In the genomic region with DNA sequence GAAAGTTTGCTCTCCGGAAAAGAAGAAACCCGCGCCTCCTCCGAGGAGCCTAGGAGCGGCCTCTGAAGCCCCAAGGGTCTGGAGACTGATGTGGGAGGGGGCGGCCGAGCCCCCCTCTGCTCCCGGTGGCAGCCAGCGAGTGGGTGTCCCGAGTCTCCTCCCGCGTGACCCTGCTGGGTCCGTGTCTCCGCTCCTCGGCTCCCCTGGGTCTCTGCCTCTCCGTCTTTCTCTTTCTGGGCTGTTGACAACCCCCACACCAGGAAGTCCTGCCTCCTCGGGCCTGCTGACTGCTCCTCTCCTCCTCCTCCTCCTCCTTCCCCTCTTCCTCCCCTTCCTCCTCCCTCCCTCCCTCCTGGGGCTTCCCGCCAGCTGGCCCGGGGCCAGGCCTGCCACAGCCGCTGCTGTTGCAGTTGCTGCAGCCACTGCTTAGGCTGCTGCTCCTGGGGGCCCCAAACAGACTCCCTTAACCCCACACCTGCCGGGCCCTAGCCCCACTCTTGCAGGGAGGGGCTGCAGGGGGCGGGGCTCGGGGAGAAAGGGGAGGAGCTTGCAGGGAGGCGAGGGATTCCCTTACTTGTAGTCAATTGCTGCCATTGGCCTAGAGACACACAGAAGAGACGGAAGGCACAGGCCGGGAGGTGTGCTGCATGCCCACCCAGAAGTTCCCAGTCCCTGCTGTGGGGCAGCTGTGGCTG, we compare ENCODE assay signal across 8 cellular contexts. TPM values are rescaled to one million over a fixed set of nuclear protein-coding genes. Genes with fewer than 3 reads are reported as not detected.
DNase-seq lines count a peak whose midpoint lies in the region; ATAC-seq and TF ChIP-seq lines count a peak whose summit lies in the region.

TSC22D4 (minus strand) TSS at position 249 of the 695 bp plus-strand sequence. CDS start 1,176 bp downstream, outside the sequence.

- intact Hi-C loops in natural killer cell (cut with micrococcal nuclease) = loop anchor here (5.0 to 10.0 kb wide), 3 partner anchors 68 to 376 kb away; partner anchors contain the start of genes GIGYF1 and SLC12A9

- H3K9ac ChIP-seq in GM23248 = peak within 1 kb of the TSS; percentile 90
- H3K9ac ChIP-seq in Loucy (ENCODE audit: low read depth, low read length, poor library complexity, severe bottlenecking) = peak within 1 kb of the TSS; percentile 99

- peak; percentile 81 to 89 (median 82) for ATAC-seq in natural killer cell
- peak; percentile 74 for ATAC-seq in stimulated activated naive B cell treated with anti-CD40 and anti-IgM and Interleukin-4, amounts not matched to agents 10 μg/mL and 1 μg/mL and 100 μg/mL, for 72 hours (replicated peaks)

- 0 out of 2 replicates have a peak, but pooled peaks cover 3% of the 10 kb centered on the region for H3F3A ChIP-seq in GM23248 (ENCODE audit: insufficient read depth)
- peaks cover 3% of the 10 kb centered on the region; the same call in 1 of the 2 replicates for H3F3A ChIP-seq in Loucy (ENCODE audit: low read depth)

- H3K4me3 Mint-ChIP-seq in natural killer cell = peak within 1 kb of the TSS; percentile 96
- peak within 1 kb of the TSS; percentile 83 to 85 for H3K4me3 Mint-ChIP-seq in stimulated activated naive B cell treated with anti-CD40 and anti-IgM and Interleukin-4, amounts not matched to agents 10 μg/mL and 1 μg/mL and 100 μg/mL, for 72 hours

- H2AFZ ChIP-seq in GM23248 (peak within 1 kb of the TSS; percentile 71), Loucy (ENCODE audit: low read length) (peak within 1 kb of the TSS; percentile 63; the same call in 1 of the 2 replicates)

- H3K9me2 ChIP-seq in GM23248 (ENCODE audit: insufficient read depth) (no peaks in the 10 kb centered on the region), Loucy (replicated peaks; ENCODE audit: low read depth, low read length) (no peaks in the 10 kb centered on the region)

- H4K20me1 ChIP-seq in GM23248 (ENCODE audit: insufficient read depth) = no peaks in the 10 kb centered on the region
- peaks cover 44% of the 10 kb centered on the region for H4K20me1 ChIP-seq in Loucy (ENCODE audit: insufficient read depth, low read length, poor library complexity, severe bottlenecking)

- TF ChIP-seq CTCF in Loucy (conservative IDR thresholded peaks at IDR 0.05; ENCODE audit: low read length) (no peak), natural killer cell (IDR thresholded peaks at IDR 0.05) (no peak)

- DNase-seq in DMS79 (lab: John Stamatoyannopoulos, UW) = peak; percentile 82
- DNase-seq in GM23248 = peak; percentile 92
- DNase-seq in SHP77 (lab: John Stamatoyannopoulos, UW) = peak; percentile 79 to 83
- peak; percentile 81 for DNase-seq in activated T-helper 9 cell treated with anti-CD3 and anti-CD28 coated beads, Interleukin-2, amount 50 U/mL, for 16 hours (ENCODE audit: low read depth)
- peak; percentile 89 for DNase-seq in fibroblast of peridontal ligament (ENCODE audit: extremely low read depth)
- peak; percentile 73 for DNase-seq in natural killer cell
- DNase-seq in stimulated activated naive B cell treated with anti-CD40 and anti-IgM and Interleukin-4, amounts not matched to agents 10 μg/mL and 1 μg/mL and 100 μg/mL, for 72 hours = peak; percentile 88

- H3K4me1 ChIP-seq in GM23248 (ENCODE audit: insufficient read depth) = peaks cover 11% of the 10 kb centered on the region; the same call in 1 of the 2 replicates
- peaks cover 32% of the 10 kb centered on the region for H3K4me1 ChIP-seq in Loucy (ENCODE audit: insufficient read depth, low read length, poor library complexity, severe bottlenecking)

- H3K27me3 Mint-ChIP-seq in natural killer cell (ENCODE audit: low read depth in 2 of 2) = peaks cover 0 to 2% of the 10 kb centered on the region in 2 donors
- H3K27me3 Mint-ChIP-seq in stimulated activated naive B cell treated with anti-CD40 and anti-IgM and Interleukin-4, amounts not matched to agents 10 μg/mL and 1 μg/mL and 100 μg/mL, for 72 hours = no peaks in the 10 kb centered on the region

- peak within 1 kb of the TSS; percentile 64 for H3K27ac ChIP-seq in GM23248

- H3K4me3 ChIP-seq in GM23248 (peak within 1 kb of the TSS; percentile 93), Loucy (ENCODE audit: low read length, poor library complexity, severe bottlenecking) (peak within 1 kb of the TSS; percentile 84)

- H3K36me3 ChIP-seq in GM23248 (ENCODE audit: low read depth) (no peaks in the 10 kb centered on the region), Loucy (ENCODE audit: insufficient read depth, low read length) (peaks cover 5% of the 10 kb centered on the region; the same call in 1 of the 2 replicates)

- peaks cover 24 to 39% of the 10 kb centered on the region in 2 donors for H3K4me1 Mint-ChIP-seq in natural killer cell
- H3K4me1 Mint-ChIP-seq in stimulated activated naive B cell treated with anti-CD40 and anti-IgM and Interleukin-4, amounts not matched to agents 10 μg/mL and 1 μg/mL and 100 μg/mL, for 72 hours = peaks cover 25 to 54% of the 10 kb centered on the region in 2 donors

- H3K27ac Mint-ChIP-seq in natural killer cell = peak within 1 kb of the TSS; percentile 80 to 90
- H3K27ac Mint-ChIP-seq in stimulated activated naive B cell treated with anti-CD40 and anti-IgM and Interleukin-4, amounts not matched to agents 10 μg/mL and 1 μg/mL and 100 μg/mL, for 72 hours = peak within 1 kb of the TSS; percentile 96

- H3K9me3 Mint-ChIP-seq in natural killer cell = no peaks in the 10 kb centered on the region
- H3K9me3 Mint-ChIP-seq in stimulated activated naive B cell treated with anti-CD40 and anti-IgM and Interleukin-4, amounts not matched to agents 10 μg/mL and 1 μg/mL and 100 μg/mL, for 72 hours = no peaks in the 10 kb centered on the region

- H3K9me3 ChIP-seq in GM23248 (ENCODE audit: low read depth) (no peaks in the 10 kb centered on the region), Loucy (ENCODE audit: insufficient read depth, low read depth, low read length) (no peaks in the 10 kb centered on the region)

- H3K27me3 ChIP-seq in GM23248 (replicated peaks; ENCODE audit: insufficient read depth) (no peaks in the 10 kb centered on the region), Loucy (ENCODE audit: insufficient read depth, low read length, poor library complexity, severe bottlenecking) (peaks cover 5% of the 10 kb centered on the region)

- 2% methylated on average over 21 to 26 of the region's 26 CpGs for WGBS in GM23248 (ENCODE audit: low coverage in 1 of 2, low lambda C conversion rate in 2 of 2, missing lambda C conversion rate in 2 of 2), 2 experiments

- no peaks in the 10 kb centered on the region for H3K36me3 Mint-ChIP-seq in natural killer cell
- peaks cover 30 to 40% of the 10 kb centered on the region in 2 donors for H3K36me3 Mint-ChIP-seq in stimulated activated naive B cell treated with anti-CD40 and anti-IgM and Interleukin-4, amounts not matched to agents 10 μg/mL and 1 μg/mL and 100 μg/mL, for 72 hours

- H3K79me2 ChIP-seq in GM23248 (ENCODE audit: insufficient read depth) = peaks cover 49% of the 10 kb centered on the region
- H3K79me2 ChIP-seq in Loucy (ENCODE audit: insufficient read depth, low read length) = peaks cover 49% of the 10 kb centered on the region

- H3K4me2 ChIP-seq in GM23248 (ENCODE audit: unreplicated experiment) (peak within 1 kb of the TSS; percentile 89), Loucy (ENCODE audit: low read depth, low read length, poor library complexity, severe bottlenecking) (peak within 1 kb of the TSS; percentile 99)

- in situ Hi-C loops in GM23248 (cut with MboI) = loop anchor here (10.0 kb wide), 1 partner anchor 216 kb away; the partner anchor contains the start of gene GIGYF1

RNA-seq across cellular contexts. Expression of gene TSC22D4, which starts in this region (rescaled TPM):
- 18.6 and 30.7 TPM in 2 replicates for total RNA-seq in GM23248 (2014; rRNA removed; shearing (Covaris generic))
- polyA plus RNA-seq in GM23248 (2016; fragmentation: Nextera tagmentation; extraction: Ambion mirVana) = 19.1 and 20.7 TPM in 2 replicates
- 100 to 1,000 TPM; 140 to 173 (median 168) TPM for total RNA-seq in natural killer cell

Comparison
In these comparisons a context has a peak if more than half of its experiments do, and no peak if none do; other contexts are left out.
1. Peak in every context shown above with its lines: DNase-seq, ATAC-seq, H3K4me3 ChIP-seq and H3K27ac ChIP-seq.